15 cellular contexts compared by ENCODE assay signal in genomic region chr20:10338781-10339180, GRCh38.
A peak's percentile ranks its signal among the peaks of the same experiment; 100 is the strongest.
DNase-seq lines count a peak whose midpoint lies in the region; ATAC-seq, FAIRE-seq and TF ChIP-seq lines count a peak whose summit lies in the region.
"Had no signal": no experiment of that assay in that cellular context is flagged by ENCODE, and none has a peak within 500 bp of the region (broad histone marks: within the 10 kb centered on the region; RNA-seq: fewer than 3 reads in every experiment).

No MANE protein-coding gene starts in this region.

- CTCF ChIA-PET in A549 (lab: Yijun Ruan, JAX): interaction anchor here (1.0 to 3.8 kb wide), 5 partner anchors 10 to 722 kb away, joined by 3 to 8 read pairs (median 4); no protein-coding TSS in a partner anchor

- TF ChIP-seq POLR2A in A549 (IDR thresholded peaks at IDR 0.05; ENCODE audit: low read length): no peak

- no peak for TF ChIP-seq RAD21 in A549 (conservative IDR thresholded peaks at IDR 0.05 in 1 of 2, IDR thresholded peaks at IDR 0.05 in 1 of 2)

- no peak for TF ChIP-seq CTCF in A549 (IDR thresholded peaks at IDR 0.05)
- no peak for TF ChIP-seq CTCF in AG10803 (conservative IDR thresholded peaks at IDR 0.05; ENCODE audit: low read length)

- peak; percentile 92 for FAIRE-seq in A549 (lab: Jason Lieb, UNC)
- FAIRE-seq: H54 had no signal

- no peak overlapping the region for H3K4me3 ChIP-seq in A549
- H3K4me3 ChIP-seq in AG10803 (ENCODE audit: low read length): no peak overlapping the region
- H3K4me3 ChIP-seq: BLaER1 treated with 17β-estradiol and CSF1 and Interleukin-3, amounts not matched to agents 10 nM and 100 nM; GM23248 had no signal

- H3K4me2 ChIP-seq in A549: no peak overlapping the region
- H3K4me2 ChIP-seq: BLaER1 treated with 17β-estradiol and CSF1 and Interleukin-3, amounts not matched to agents 10 nM and 100 nM had no signal

- no peak for TF ChIP-seq EP300 in A549 (IDR thresholded peaks at IDR 0.05)

- ATAC-seq in A549: no peak
- ATAC-seq: HCT116 had no signal

- H3K27ac ChIP-seq in A549: peak overlapping the region in 1 of 2 experiments; percentile 50; a peak in 3 of 6 replicates
- H3K27ac ChIP-seq: BLaER1 treated with 17β-estradiol and CSF1 and Interleukin-3, amounts not matched to agents 10 nM and 100 nM; GM23248; HL-60 had no signal

- WGBS in A549 (ENCODE audit: missing lambda C conversion rate): 80% methylated on average over 1 of the region's 1 CpG

- no peaks in the 10 kb centered on the region for H3K9me3 ChIP-seq in A549

- POLR2A ChIA-PET in A549 (lab: Yijun Ruan, JAX): no interaction called here

- peaks cover 31% of the 10 kb centered on the region for H3K4me1 ChIP-seq in A549
- H3K4me1 ChIP-seq: BLaER1 treated with 17β-estradiol and CSF1 and Interleukin-3, amounts not matched to agents 10 nM and 100 nM had no signal

- DNase-seq in A549 (ENCODE audit: low read depth in 1 of 2, low spot score in 1 of 2): no peak
- peak; percentile 59 for DNase-seq in AG10803 (ENCODE audit: low read depth)
- peak; percentile 64 for DNase-seq in RPMI7951 (ENCODE audit: low read depth)
- DNase-seq in fibroblast of peridontal ligament (ENCODE audit: extremely low read depth): peak; percentile 65
- DNase-seq in 8988T: no peak
- no peak for DNase-seq in NCI-H1436 (lab: John Stamatoyannopoulos, UW)
- DNase-seq in T1000 (lab: John Stamatoyannopoulos, UW): no peak
- DNase-seq: Calu3; CD4-positive, CD25-positive, alpha-beta regulatory T cell; DMS 273 treated with DMSO at 0.1 percent for 48 hours; GM23248 had no signal

TF ChIP-seq in A549, 52 proteins besides CTCF, POLR2A, EP300 and RAD21:
- TF ChIP-seq JUNB (IDR thresholded peaks at IDR 0.05) (no peak), E2F6 (IDR thresholded peaks at IDR 0.05; ENCODE audit: borderline replicate concordance, low read depth) (no peak), RCOR1 (IDR thresholded peaks at IDR 0.05; ENCODE audit: low read depth, low read length) (no peak), FOSB (CRISPR knock-in tag; IDR thresholded peaks at IDR 0.05) (no peak), ELK1 (IDR thresholded peaks at IDR 0.05; ENCODE audit: low read depth, low read length) (no peak), RARB (CRISPR knock-in tag; IDR thresholded peaks at IDR 0.05) (no peak), GATA3 (IDR thresholded peaks at IDR 0.05; ENCODE audit: borderline replicate concordance) (no peak), ZSCAN20 (CRISPR knock-in tag; IDR thresholded peaks at IDR 0.05) (no peak), HOXB5 (CRISPR knock-in tag; IDR thresholded peaks at IDR 0.05) (no peak), TFCP2L1 (CRISPR knock-in tag; IDR thresholded peaks at IDR 0.05) (no peak), SREBF2 (IDR thresholded peaks at IDR 0.05) (no peak), ATOH8 (CRISPR knock-in tag; IDR thresholded peaks at IDR 0.05; ENCODE audit: low read depth) (no peak), ZFP36 (IDR thresholded peaks at IDR 0.05; ENCODE audit: borderline replicate concordance, partially characterized antibody) (no peak), USF2 (IDR thresholded peaks at IDR 0.05) (no peak), NPAS2 (CRISPR knock-in tag; IDR thresholded peaks at IDR 0.05; ENCODE audit: borderline replicate concordance) (no peak), ZC3H11A (IDR thresholded peaks at IDR 0.05) (no peak), EHF (CRISPR knock-in tag; IDR thresholded peaks at IDR 0.05) (no peak), HES2 (IDR thresholded peaks at IDR 0.05) (no peak)

Comparison
In these comparisons a context has a peak if more than half of its experiments do, and no peak if none do; other contexts are left out.
1. DNase-seq: peak in AG10803 (single experiment), RPMI7951 (single experiment) and fibroblast of peridontal ligament (single experiment); none in A549 (0 of 2), 8988T (single experiment), NCI-H1436 (single experiment) and T1000 (single experiment).